ENCODE assay signal across 27 cellular contexts in the genomic region with DNA sequence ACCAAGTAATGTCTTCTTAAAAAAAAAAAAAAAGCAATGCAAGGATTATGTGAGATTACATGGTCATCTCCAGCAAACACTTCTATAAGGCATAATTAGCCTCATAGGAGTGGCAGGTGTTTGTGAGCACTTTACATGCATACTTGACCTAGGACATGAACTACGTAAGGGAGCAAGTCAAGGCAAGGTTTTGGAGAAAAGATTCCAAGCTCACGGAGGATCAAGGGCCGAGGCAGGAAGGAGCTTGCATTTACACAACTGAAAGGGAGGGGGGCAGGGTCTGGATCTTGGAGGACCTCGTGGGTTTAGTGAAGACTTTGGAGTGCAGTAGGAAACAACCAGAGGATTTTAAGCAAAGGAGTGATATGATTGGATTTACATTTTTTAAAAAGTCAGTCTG.
DNase-seq lines count a peak whose midpoint lies in the region; ATAC-seq, FAIRE-seq and TF ChIP-seq lines count a peak whose summit lies in the region.
"Had no signal": no experiment of that assay in that cellular context is flagged by ENCODE, and none has a peak within 500 bp of the region (broad histone marks: within the 10 kb centered on the region; RNA-seq: fewer than 3 reads in every experiment).

No MANE protein-coding gene starts in this region.

- H4K20me1 ChIP-seq in SK-N-SH (ENCODE audit: insufficient read depth) = no peaks in the 10 kb centered on the region

- H3K4me1 ChIP-seq in mesodermal cell (ENCODE audit: control insufficient read depth, insufficient read depth, low read length, poor library complexity, severe bottlenecking) = no peaks in the 10 kb centered on the region
- H3K4me1 ChIP-seq in SK-N-SH (ENCODE audit: control insufficient read depth in 1 of 2, insufficient read depth in 2 of 2, low read depth in 1 of 2, low read length in 1 of 2) = no peaks in the 10 kb centered on the region; a peak in 2 of 4 replicates
- H3K4me1 ChIP-seq: right atrium auricular region, SJSA1, tibial artery had no signal

- 34% methylated on average over 3 to 4 of the region's 4 CpGs for WGBS in mesodermal cell (ENCODE audit: insufficient coverage in 2 of 2), 2 experiments
- WGBS in SK-N-SH (ENCODE audit: low lambda C conversion rate) = 66% methylated on average over 4 of the region's 4 CpGs

- peak overlapping the region; percentile 96 for H3K27ac Mint-ChIP-seq in endothelial cell (ENCODE audit: unreplicated experiment)
- no peak overlapping the region for H3K27ac Mint-ChIP-seq in stimulated activated effector memory CD8-positive, alpha-beta T cell treated with anti-CD3 and anti-CD28 coated beads, Interleukin-12 subunit alpha, Interleukin-12 subunit beta, amount 100 ng/mL, for 72 hours
- H3K27ac Mint-ChIP-seq: activated naive CD8-positive, alpha-beta T cell treated with anti-CD3 and anti-CD28 coated beads, Interleukin-2, amount 50 U/mL, for 24 hours; activated T-helper 17 cell treated with anti-CD3 and anti-CD28 coated beads, Interleukin-2, amount 50 U/mL, for 72 hours; CD14-positive monocyte had no signal

- DNase-seq in DMS114 treated with DMSO at 0.1 percent for 48 hours (lab: John Stamatoyannopoulos, UW; ENCODE audit: unreplicated experiment) (peak; percentile 9), NCI-H69 (lab: John Stamatoyannopoulos, UW) (peak; percentile 15), endothelial cell (ENCODE audit: low spot score) (peak; percentile 18), frontal cortex (ENCODE audit: low spot score in 2 of 2) (no peak), SK-N-SH (no peak)
- DNase-seq in stimulated activated effector memory CD8-positive, alpha-beta T cell treated with anti-CD3 and anti-CD28 coated beads, Interleukin-12 subunit alpha, Interleukin-12 subunit beta, amount 100 ng/mL, for 72 hours (ENCODE audit: low spot score in 2 of 2) = no peak
- DNase-seq: activated CD4-positive, alpha-beta T cell treated with anti-CD3 and anti-CD28 coated beads for 1 hour; activated naive CD8-positive, alpha-beta T cell treated with anti-CD3 and anti-CD28 coated beads, Interleukin-2, amount 50 U/mL, for 24 hours; dermis blood vessel endothelial cell; DMS153; Karpas-422; left cardiac atrium; NCI-H1092; NCI-H2171 treated with DMSO at 0.1 percent for 48 hours; stimulated activated CD4-positive, alpha-beta T cell treated with anti-CD3 and anti-CD28 coated beads, Interleukin-15, amount 100 ng/mL, for 24 hours; stimulated activated naive CD4-positive, alpha-beta T cell; T-helper 9 cell; tibial artery had no signal

- no peaks in the 10 kb centered on the region for H3K27me3 ChIP-seq in SK-N-SH (ENCODE audit: insufficient read depth)
- H3K27me3 ChIP-seq: hepatocyte, neutrophil, right atrium auricular region, SJSA1, tibial artery had no signal

- H2AFZ ChIP-seq in SK-N-SH (ENCODE audit: low read depth) = no peak overlapping the region
- H2AFZ ChIP-seq: hepatocyte had no signal

- H3F3A ChIP-seq in SK-N-SH (replicated peaks; ENCODE audit: insufficient read depth) = no peaks in the 10 kb centered on the region

- H3K4me1 Mint-ChIP-seq in endothelial cell (ENCODE audit: unreplicated experiment) = peaks cover 12% of the 10 kb centered on the region
- no peaks in the 10 kb centered on the region for H3K4me1 Mint-ChIP-seq in stimulated activated effector memory CD8-positive, alpha-beta T cell treated with anti-CD3 and anti-CD28 coated beads, Interleukin-12 subunit alpha, Interleukin-12 subunit beta, amount 100 ng/mL, for 72 hours
- H3K4me1 Mint-ChIP-seq: activated naive CD8-positive, alpha-beta T cell treated with anti-CD3 and anti-CD28 coated beads, Interleukin-2, amount 50 U/mL, for 24 hours; activated T-helper 17 cell treated with anti-CD3 and anti-CD28 coated beads, Interleukin-2, amount 50 U/mL, for 72 hours; CD14-positive monocyte had no signal

- H3K79me2 ChIP-seq in SK-N-SH (ENCODE audit: insufficient read depth) = no peaks in the 10 kb centered on the region
- H3K79me2 ChIP-seq: hepatocyte had no signal

- POLR2A ChIA-PET in SK-N-SH (lab: Yijun Ruan, JAX) = interaction anchor here (0.7 kb wide), 1 partner anchor 474 kb away, joined by 3 read pairs; no protein-coding TSS in a partner anchor

- no peak overlapping the region for H3K9ac ChIP-seq in SK-N-SH

- CTCF ChIA-PET in SK-N-SH (lab: Yijun Ruan, JAX) = interaction anchor here (1.3 kb wide), 1 partner anchor 12 kb away, joined by 6 read pairs; no protein-coding TSS in a partner anchor

- H3K27ac ChIP-seq in mesodermal cell (ENCODE audit: low read depth, low read length, severe bottlenecking) (peak overlapping the region; percentile 42), SK-N-SH (ENCODE audit: low read depth in 2 of 2, low read length in 1 of 2) (peak overlapping the region in 1 of 2 experiments; percentile 62; a peak in 1 of 4 replicates)
- H3K27ac ChIP-seq: hepatocyte, neutrophil, right atrium auricular region, SJSA1, tibial artery had no signal

- H3K36me3 ChIP-seq in mesodermal cell (ENCODE audit: control insufficient read depth, insufficient read depth, low read length) (no peaks in the 10 kb centered on the region), SK-N-SH (replicated peaks in 1 of 2; ENCODE audit: control insufficient read depth in 1 of 2, insufficient read depth in 2 of 2, low read length in 1 of 2) (no peaks in the 10 kb centered on the region)
- H3K36me3 ChIP-seq: neutrophil, right atrium auricular region, SJSA1, tibial artery had no signal

- H3K9me3 Mint-ChIP-seq in endothelial cell (ENCODE audit: unreplicated experiment) = no peaks in the 10 kb centered on the region
- H3K9me3 Mint-ChIP-seq in stimulated activated effector memory CD8-positive, alpha-beta T cell treated with anti-CD3 and anti-CD28 coated beads, Interleukin-12 subunit alpha, Interleukin-12 subunit beta, amount 100 ng/mL, for 72 hours = no peaks in the 10 kb centered on the region
- H3K9me3 Mint-ChIP-seq: activated naive CD8-positive, alpha-beta T cell treated with anti-CD3 and anti-CD28 coated beads, Interleukin-2, amount 50 U/mL, for 24 hours; activated T-helper 17 cell treated with anti-CD3 and anti-CD28 coated beads, Interleukin-2, amount 50 U/mL, for 72 hours had no signal

- no peak for ATAC-seq in HG03520 (IDR thresholded peaks at IDR 0.05; ENCODE audit: unreplicated experiment)
- ATAC-seq in stimulated activated effector memory CD8-positive, alpha-beta T cell treated with anti-CD3 and anti-CD28 coated beads, Interleukin-12 subunit alpha, Interleukin-12 subunit beta, amount 100 ng/mL, for 72 hours = no peak
- ATAC-seq: activated naive CD8-positive, alpha-beta T cell treated with anti-CD3 and anti-CD28 coated beads, Interleukin-2, amount 50 U/mL, for 24 hours; activated T-helper 17 cell treated with anti-CD3 and anti-CD28 coated beads, Interleukin-2, amount 50 U/mL, for 72 hours; left cardiac atrium had no signal

- peak overlapping the region; percentile 16 for H3K4me3 Mint-ChIP-seq in endothelial cell (ENCODE audit: unreplicated experiment)
- no peak overlapping the region for H3K4me3 Mint-ChIP-seq in stimulated activated effector memory CD8-positive, alpha-beta T cell treated with anti-CD3 and anti-CD28 coated beads, Interleukin-12 subunit alpha, Interleukin-12 subunit beta, amount 100 ng/mL, for 72 hours
- H3K4me3 Mint-ChIP-seq: activated naive CD8-positive, alpha-beta T cell treated with anti-CD3 and anti-CD28 coated beads, Interleukin-2, amount 50 U/mL, for 24 hours; activated T-helper 17 cell treated with anti-CD3 and anti-CD28 coated beads, Interleukin-2, amount 50 U/mL, for 72 hours; CD14-positive monocyte had no signal

- no peaks in the 10 kb centered on the region for H3K9me2 ChIP-seq in SK-N-SH

- no peaks in the 10 kb centered on the region for H3K27me3 Mint-ChIP-seq in endothelial cell (ENCODE audit: unreplicated experiment)

- H3K4me2 ChIP-seq in SK-N-SH = no peak overlapping the region
- H3K4me2 ChIP-seq: hepatocyte had no signal

- no peak for FAIRE-seq in frontal cortex (lab: Jason Lieb, UNC)
- FAIRE-seq: HTR-8/SVneo had no signal

- H3K36me3 Mint-ChIP-seq in endothelial cell (ENCODE audit: low read depth, unreplicated experiment) = no peaks in the 10 kb centered on the region
- no peaks in the 10 kb centered on the region for H3K36me3 Mint-ChIP-seq in stimulated activated effector memory CD8-positive, alpha-beta T cell treated with anti-CD3 and anti-CD28 coated beads, Interleukin-12 subunit alpha, Interleukin-12 subunit beta, amount 100 ng/mL, for 72 hours
- H3K36me3 Mint-ChIP-seq: CD14-positive monocyte had no signal

- H3K9me3 ChIP-seq in mesodermal cell (ENCODE audit: control insufficient read depth, low read length) = no peaks in the 10 kb centered on the region
- no peaks in the 10 kb centered on the region for H3K9me3 ChIP-seq in SK-N-SH
- H3K9me3 ChIP-seq: neutrophil, right atrium auricular region, SJSA1, tibial artery had no signal

- TF ChIP-seq CTCF in endothelial cell (IDR thresholded peaks at IDR 0.05; ENCODE audit: unreplicated experiment) (no peak), SK-N-SH (IDR thresholded peaks at IDR 0.05) (no peak)

- TF ChIP-seq RAD21 in SK-N-SH (IDR thresholded peaks at IDR 0.05; ENCODE audit: low read length) = no peak

- TF ChIP-seq EP300 in SK-N-SH (IDR thresholded peaks at IDR 0.05; ENCODE audit: borderline replicate concordance in 1 of 2, low read depth in 1 of 2, low read length in 1 of 2) = no peak

- H3K4me3 ChIP-seq in mesodermal cell (ENCODE audit: extremely low read depth, insufficient read depth, low read length, poor library complexity, severe bottlenecking) (no peak overlapping the region), SK-N-SH (ENCODE audit: low read depth in 2 of 2, low read length in 1 of 2) (no peak overlapping the region)
- H3K4me3 ChIP-seq: hepatocyte, right atrium auricular region, SJSA1, tibial artery had no signal

TF ChIP-seq in SK-N-SH, 30 proteins besides CTCF, POLR2A, EP300 and RAD21:
- no peak for TF ChIP-seq MXI1 (IDR thresholded peaks at IDR 0.05; ENCODE audit: low read depth, low read length)

Comparison
In these comparisons a context has a peak if more than half of its experiments do, and no peak if none do; other contexts are left out.
1. DNase-seq: peak in DMS114 treated with DMSO at 0.1 percent for 48 hours (single experiment), NCI-H69 (single experiment) and endothelial cell (single experiment); none in frontal cortex (0 of 2), SK-N-SH (single experiment) and stimulated activated effector memory CD8-positive, alpha-beta T cell treated with anti-CD3 and anti-CD28 coated beads, Interleukin-12 subunit alpha, Interleukin-12 subunit beta, amount 100 ng/mL, for 72 hours (0 of 2).